ENCODE assay signal across 16 cellular contexts in the genomic region with DNA sequence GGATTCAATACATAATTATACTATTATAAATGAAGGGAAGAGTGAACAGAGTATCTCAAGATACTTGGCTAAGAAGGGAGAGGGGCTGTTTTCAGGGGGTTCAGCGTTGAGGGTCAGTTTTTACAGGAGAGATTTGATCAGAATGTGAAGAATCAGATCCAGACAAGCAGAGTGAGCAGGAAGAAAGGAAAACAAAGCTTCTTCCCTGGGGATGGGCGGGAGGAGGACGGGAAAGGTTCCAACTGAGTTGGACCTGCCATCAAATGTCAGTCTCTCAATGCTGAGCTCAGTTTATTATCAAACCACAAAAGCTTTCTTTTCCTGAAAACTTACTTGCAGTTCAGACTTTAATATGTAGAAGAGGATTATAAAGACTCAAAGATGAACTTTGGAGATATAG. TPM values are rescaled to one million over a fixed set of nuclear protein-coding genes. Genes with fewer than 3 reads are reported as not detected.
A peak's percentile ranks its signal among the peaks of the same experiment; 100 is the strongest.
DNase-seq lines count a peak whose midpoint lies in the region; ATAC-seq, FAIRE-seq and TF ChIP-seq lines count a peak whose summit lies in the region.
"Had no signal": no experiment of that assay in that cellular context is flagged by ENCODE, and none has a peak within 500 bp of the region (broad histone marks: within the 10 kb centered on the region; RNA-seq: fewer than 3 reads in every experiment).

No MANE protein-coding gene starts in this region.

- POLR2A ChIA-PET in HepG2 (lab: Yijun Ruan, JAX): no interaction called here

- DNase-seq in HepG2 (ENCODE audit: low spot score) (no peak), right lobe of liver (no peak), SK-N-MC (ENCODE audit: low read depth, low spot score) (no peak), endothelial cell (ENCODE audit: low spot score) (no peak), NOMO-1 treated with DMSO at 0.1 percent for 48 hours (lab: John Stamatoyannopoulos, UW; ENCODE audit: unreplicated experiment) (no peak), left colon (no peak)
- DNase-seq: CD8-positive, alpha-beta T cell; COR-L47; DMS53; GF-D8; GM23248; IMR-90 had no signal

- H3K4me1 ChIP-seq in HepG2 (ENCODE audit: insufficient read depth, low read length): peaks cover 17% of the 10 kb centered on the region
- H3K4me1 ChIP-seq in right lobe of liver: no peaks in the 10 kb centered on the region

- H3K27ac Mint-ChIP-seq in endothelial cell (ENCODE audit: unreplicated experiment): peak overlapping the region; percentile 24
- H3K27ac Mint-ChIP-seq: CD14-positive monocyte; CD8-positive, alpha-beta T cell had no signal

- no peak overlapping the region for H2AFZ ChIP-seq in HepG2 (ENCODE audit: low read length)
- H2AFZ ChIP-seq: GM23248 had no signal

- H3K9me3 ChIP-seq in HepG2 (ENCODE audit: low read length) (no peaks in the 10 kb centered on the region), right lobe of liver (no peaks in the 10 kb centered on the region), SK-N-MC (ENCODE audit: low read depth, low read length) (no peaks in the 10 kb centered on the region)
- H3K9me3 ChIP-seq: A549 had no signal

- TSS peak; percentile 15 for BruUV-seq in HepG2 (replicated peaks; lab: Mats Ljungman, UMichigan)

- 50% methylated on average over 3 of the region's 3 CpGs for WGBS in HepG2 (ENCODE audit: low lambda C conversion rate)
- WGBS in right lobe of liver (ENCODE audit: insufficient coverage, low coverage, low lambda C conversion rate, missing lambda C conversion rate): 58% methylated on average over 3 of the region's 3 CpGs

- H3K4me1 Mint-ChIP-seq in endothelial cell (ENCODE audit: unreplicated experiment): no peaks in the 10 kb centered on the region

- H3K36me3 ChIP-seq in HepG2 (replicated peaks in 1 of 2; ENCODE audit: control insufficient read depth in 1 of 2, insufficient read depth in 2 of 2, low read length in 2 of 2) (no peaks in the 10 kb centered on the region; a peak in 1 of 5 replicates), right lobe of liver (no peaks in the 10 kb centered on the region), SK-N-MC (ENCODE audit: insufficient read depth, low read length) (no peaks in the 10 kb centered on the region)

- no peak for FAIRE-seq in HepG2 (lab: Jason Lieb, UNC)
- FAIRE-seq: A549, GM18507, H54 had no signal

- no peak for TF ChIP-seq CTCF in HepG2 (CRISPR knock-in tag; IDR thresholded peaks at IDR 0.05)
- TF ChIP-seq CTCF in right lobe of liver (IDR thresholded peaks at IDR 0.05): no peak
- no peak for TF ChIP-seq CTCF in endothelial cell (IDR thresholded peaks at IDR 0.05; ENCODE audit: unreplicated experiment)

- no peak for ATAC-seq in HepG2
- no peak for ATAC-seq in right lobe of liver
- ATAC-seq in left colon: no peak
- ATAC-seq: A549; CD8-positive, alpha-beta T cell had no signal

- 0 out of 5 replicates have a peak, but pooled peaks cover 0 to 4% of the 10 kb centered on the region in 2 experiments for H3K27me3 ChIP-seq in HepG2 (ENCODE audit: control insufficient read depth in 1 of 2, insufficient read depth in 2 of 2, low read length in 2 of 2)
- H3K27me3 ChIP-seq in right lobe of liver: no peaks in the 10 kb centered on the region

- TF ChIP-seq POLR2A in HepG2 (IDR thresholded peaks at IDR 0.05; ENCODE audit: insufficient read depth in 1 of 2, low read depth in 2 of 2, low read length in 2 of 2): no peak
- TF ChIP-seq POLR2A in right lobe of liver (IDR thresholded peaks at IDR 0.05): no peak

- no peaks in the 10 kb centered on the region for H4K20me1 ChIP-seq in HepG2 (ENCODE audit: insufficient read depth, low read length)

- TF ChIP-seq EP300 in HepG2 (IDR thresholded peaks at IDR 0.05; ENCODE audit: low read depth in 2 of 2, low read length in 2 of 2): no peak
- no peak for TF ChIP-seq EP300 in HepG2 (CRISPR knock-in tag; IDR thresholded peaks at IDR 0.05; ENCODE audit: borderline replicate concordance)

- no peaks in the 10 kb centered on the region for H3K9me3 Mint-ChIP-seq in endothelial cell (ENCODE audit: unreplicated experiment)
- H3K9me3 Mint-ChIP-seq: CD8-positive, alpha-beta T cell had no signal

- in situ Hi-C loops in HepG2 (cut with HindIII; ENCODE audit: extremely low pct_ligation_motif_present, low pct_unique_long_range_greater_than_20kb): no loop called here

- H3K4me3 Mint-ChIP-seq in endothelial cell (ENCODE audit: unreplicated experiment): no peak overlapping the region
- H3K4me3 Mint-ChIP-seq: CD8-positive, alpha-beta T cell had no signal

- no peak overlapping the region for H3K4me3 ChIP-seq in HepG2 (replicated peaks in 1 of 3; ENCODE audit: insufficient read depth in 1 of 3, low read depth in 2 of 3, low read length in 3 of 3)
- H3K4me3 ChIP-seq in right lobe of liver: no peak overlapping the region
- H3K4me3 ChIP-seq in SK-N-MC: no peak overlapping the region
- H3K4me3 ChIP-seq: A549, GM23248 had no signal

- intact Hi-C loops in HepG2 (cut with micrococcal nuclease; ENCODE audit: unreplicated experiment): no loop called here
- intact Hi-C loops in right lobe of liver (cut with DNase I): no loop called here
- intact Hi-C loops in left colon (cut with DNase I, micrococcal nuclease): no loop called here

- no peak overlapping the region for H3K27ac ChIP-seq in HepG2 (ENCODE audit: extremely low read length, insufficient read depth, low read length)
- H3K27ac ChIP-seq in right lobe of liver: no peak overlapping the region
- peak overlapping the region; percentile 15; the same call in 1 of the 2 replicates for H3K27ac ChIP-seq in SK-N-MC
- H3K27ac ChIP-seq: A549, GM23248 had no signal

- no peaks in the 10 kb centered on the region for H3K79me2 ChIP-seq in HepG2 (ENCODE audit: insufficient read depth, low read length)

- H3K27me3 Mint-ChIP-seq in endothelial cell (ENCODE audit: unreplicated experiment): peaks cover 19% of the 10 kb centered on the region

- peaks cover 2% of the 10 kb centered on the region for H3K36me3 Mint-ChIP-seq in endothelial cell (ENCODE audit: low read depth, unreplicated experiment)
- H3K36me3 Mint-ChIP-seq: CD8-positive, alpha-beta T cell had no signal

- CTCF ChIA-PET in HepG2 (lab: Yijun Ruan, JAX; ENCODE audit: low intra/inter-chr PET ratio, low total read pairs): no interaction called here

- no peak overlapping the region for H3K4me2 ChIP-seq in HepG2 (ENCODE audit: low read depth, low read length)
- H3K4me2 ChIP-seq: A549 had no signal

- H3K9ac ChIP-seq in HepG2 (ENCODE audit: insufficient read depth, low read depth, low read length) (no peak overlapping the region), SK-N-MC (ENCODE audit: insufficient read length) (no peak overlapping the region)
- H3K9ac ChIP-seq: GM23248 had no signal

- no peak for TF ChIP-seq RAD21 in HepG2 (CRISPR knock-in tag; IDR thresholded peaks at IDR 0.05)

TF ChIP-seq in HepG2, 621 proteins besides CTCF, POLR2A, EP300 and RAD21 (continues in another document):
- TF ChIP-seq ZNF230 (CRISPR knock-in tag; IDR thresholded peaks at IDR 0.05) (no peak), ZNF17 (CRISPR knock-in tag; IDR thresholded peaks at IDR 0.05) (no peak), GRHL1 (CRISPR knock-in tag; conservative IDR thresholded peaks at IDR 0.05) (no peak), ZNF572 (CRISPR knock-in tag; IDR thresholded peaks at IDR 0.05) (no peak), ZNF773 (CRISPR knock-in tag; IDR thresholded peaks at IDR 0.05; ENCODE audit: borderline replicate concordance) (no peak)

RNA-seq across cellular contexts. Expression of gene MELTF, which starts 6.0 kb away (rescaled TPM):
- total RNA-seq in HepG2 (2016; rRNA removed; fragmentation: Illumina TruSeq; extraction: Trizol): 0.97 and 3.2 TPM in 2 replicates
- 1.2 and 1.3 TPM in 2 replicates for total RNA-seq in HepG2 (2016; cell fraction: cytosol; rRNA removed; fragmentation: Illumina TruSeq; extraction: Trizol; ENCODE audit: low read depth)
- 1.4 and 3.7 TPM in 2 replicates for total RNA-seq in HepG2 (2016; cell fraction: insoluble cytoplasmic fraction; rRNA removed; fragmentation: Illumina TruSeq; extraction: Trizol)
- total RNA-seq in HepG2 (2016; cell fraction: membrane; rRNA removed; fragmentation: Illumina TruSeq; extraction: Trizol): 0.99 and 1.4 TPM in 2 replicates
- 3.9 and 5.1 TPM in 2 replicates for total RNA-seq in HepG2 (2016; cell fraction: nucleus; rRNA removed; fragmentation: Illumina TruSeq; extraction: Trizol)
- polyA plus RNA-seq in HepG2 (2011; rRNA removed): 7.5 and 11.9 TPM in 2 replicates
- polyA plus RNA-seq in HepG2 (2011; cell fraction: cytosol; rRNA removed): 7.7 TPM in 2 replicates
- 46.8 and 48.0 TPM in 2 replicates for polyA plus RNA-seq in HepG2 (2011; cell fraction: nucleus; rRNA removed)
- 14.6 and 19.2 TPM in 2 replicates for polyA plus RNA-seq in HepG2 (2012)
- polyA plus RNA-seq in HepG2 (2016; cell fraction: cytosol; fragmentation: Illumina TruSeq; extraction: Trizol; ENCODE audit: low read depth): 0.49 and 0.59 TPM in 2 replicates
- polyA plus RNA-seq in HepG2 (2016; cell fraction: insoluble cytoplasmic fraction; fragmentation: Illumina TruSeq; extraction: Trizol; ENCODE audit: low read depth): 1.5 and 2.3 TPM in 2 replicates
- polyA plus RNA-seq in HepG2 (2016; cell fraction: membrane; fragmentation: Illumina TruSeq; extraction: Trizol; ENCODE audit: low read depth): 0.74 and 1.1 TPM in 2 replicates
- polyA plus RNA-seq in HepG2 (2016; cell fraction: nucleus; fragmentation: Illumina TruSeq; extraction: Trizol; ENCODE audit: insufficient read depth, low read depth): 6.7 and 9.2 TPM in 2 replicates
- polyA minus RNA-seq in HepG2 (2011; rRNA and poly(A)+ RNA removed; ENCODE audit: low replicate concordance): 4.9 and 17.9 TPM in 2 replicates
- polyA minus RNA-seq in HepG2 (2011; cell fraction: cytosol; rRNA and poly(A)+ RNA removed): 7.8 and 11.0 TPM in 2 replicates
- 14.8 and 17.5 TPM in 2 replicates for polyA minus RNA-seq in HepG2 (2011; cell fraction: nucleus; rRNA and poly(A)+ RNA removed)
- 1 to 10 TPM in 4 of 6 experiments, under 1 TPM in 2; 0.42 to 5.3 (median 2.0) TPM for total RNA-seq in right lobe of liver
- 2.9 TPM for total RNA-seq in endothelial cell (ENCODE audit: unreplicated experiment)
- total RNA-seq in left colon: 10 to 100 TPM; 14.4 to 32.1 TPM
